In genomic region chr18:42183746-42184145, GRCh38 we compare ENCODE assay signal across 1 cellular context.
TF ChIP-seq lines count a peak whose summit lies in the region.

No MANE protein-coding gene starts in this region.

TF ChIP-seq in H1, 55 proteins besides CTCF, POLR2A, EP300 and RAD21:
- no peak for TF ChIP-seq BRCA1 (IDR thresholded peaks at IDR 0.05; ENCODE audit: low read depth, low read length)
- peak; percentile 48; the same call in 1 of the 2 replicates for TF ChIP-seq MAFK (IDR thresholded peaks at IDR 0.05; ENCODE audit: low read depth, low read length)
- TF ChIP-seq BACH1 (IDR thresholded peaks at IDR 0.05; ENCODE audit: low read length), result peak; percentile 79
- no peak for TF ChIP-seq PHF8 (conservative IDR thresholded peaks at IDR 0.05; ENCODE audit: low read depth, low read length)
